In the genomic region with DNA sequence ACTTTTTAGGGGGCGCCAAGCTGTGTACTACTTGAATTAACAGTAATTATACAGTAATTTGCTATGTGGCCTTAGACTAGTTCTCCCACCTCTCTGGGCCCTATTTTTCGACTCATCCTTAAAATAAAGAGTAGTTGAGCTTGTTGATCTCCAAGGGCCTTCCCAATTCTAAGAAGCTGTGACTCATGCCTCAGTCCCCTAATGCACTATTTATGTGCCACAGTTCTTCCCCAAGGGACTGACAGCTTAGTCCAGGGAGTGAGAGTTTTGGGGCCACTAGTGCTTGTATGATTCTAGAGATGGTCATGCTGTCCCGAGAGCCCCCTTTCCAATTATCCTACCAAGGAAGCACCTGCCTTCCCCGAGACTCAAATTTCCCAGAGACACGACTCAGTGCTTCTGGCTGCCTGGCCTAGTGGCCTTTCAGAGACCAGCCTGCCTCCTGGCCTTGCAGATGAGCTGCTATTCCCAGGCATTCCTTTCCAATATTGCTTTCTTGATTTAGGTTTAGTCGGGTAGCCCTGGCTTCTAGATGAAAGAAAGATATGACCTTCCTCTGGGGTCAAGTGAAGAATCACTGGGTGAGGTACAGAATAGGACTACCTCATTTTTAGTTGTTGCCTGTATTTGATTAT, we compare ENCODE assay signal across 35 cellular contexts.
"Had no signal": no experiment of that assay in that cellular context is flagged by ENCODE, and none has a peak within 500 bp of the region (broad histone marks: within the 10 kb centered on the region; RNA-seq: fewer than 3 reads in every experiment).

No MANE protein-coding gene starts in this region.

- H3K36me3 ChIP-seq: WERI-Rb-1 had no signal

- DNase-seq: activated CD4-positive, alpha-beta memory T cell treated with anti-CD3 and anti-CD28 coated beads, Interleukin-2, amount 10 ng/mL, durations not matched to agents 7 days and 5 days; activated CD4-positive, alpha-beta T cell treated with anti-CD3 and anti-CD28 coated beads for 1 hour; activated CD4-positive, alpha-beta T cell treated with anti-CD3 and anti-CD28 coated beads for 48 hours; activated CD4-positive, CD25-positive, alpha-beta regulatory T cell; activated CD8-positive, alpha-beta memory T cell treated with anti-CD3 and anti-CD28 coated beads for 24 hours; activated CD8-positive, alpha-beta memory T cell treated with anti-CD3 and anti-CD28 coated beads, Interleukin-2, amount 10 ng/mL, durations not matched to agents 7 days and 5 days; activated CD8-positive, alpha-beta memory T cell treated with anti-CD3 and anti-CD28 coated beads, Interleukin-2, amount 50 U/mL, for 48 hours; activated effector memory CD4-positive, alpha-beta T cell treated with Interleukin-2 at 50 U/mL for 16 hours; activated naive CD4-positive, alpha-beta T cell treated with anti-CD3 and anti-CD28 coated beads, Interleukin-2, amount 10 ng/mL, durations not matched to agents 7 days and 5 days; activated naive CD8-positive, alpha-beta T cell treated with anti-CD3 and anti-CD28 coated beads, Interleukin-2, amount 50 U/mL, for 24 hours; activated T-cell treated with anti-CD3 and anti-CD28 coated beads, Interleukin-2, amount 50 U/mL, for 48 hours; amniotic stem cell; aorta; brain microvascular endothelial cell; NCI-H1092 treated with DMSO at 0.1 percent for 48 hours; NCI-H1417; NCI-H146; NCI-H187; NCI-H2029 treated with DMSO at 0.1 percent for 48 hours; NCI-H2107; NCI-H2171; NCI-H510A; NCI-H748 treated with DMSO at 0.1 percent for 48 hours; NK-92 treated with Interleukin-12 subunit alpha and Interleukin-12 subunit beta, amount 100 ng/mL, for 24 hours; PC-9; SIG-M5; SW 1271; T-helper 1 cell; T-helper 2 cell; T-helper 9 cell; WERI-Rb-1 had no signal

- H3K27ac ChIP-seq: brain microvascular endothelial cell, KMS-11, PC-9, RWPE1, WERI-Rb-1 had no signal

- H3K4me1 Mint-ChIP-seq: activated CD4-positive, alpha-beta memory T cell treated with anti-CD3 and anti-CD28 coated beads, Interleukin-2, amount 10 ng/mL, durations not matched to agents 7 days and 5 days; activated CD8-positive, alpha-beta memory T cell treated with anti-CD3 and anti-CD28 coated beads, Interleukin-2, amount 10 ng/mL, durations not matched to agents 7 days and 5 days; activated naive CD4-positive, alpha-beta T cell treated with anti-CD3 and anti-CD28 coated beads, Interleukin-2, amount 10 ng/mL, durations not matched to agents 7 days and 5 days; activated naive CD8-positive, alpha-beta T cell treated with anti-CD3 and anti-CD28 coated beads, Interleukin-2, amount 50 U/mL, for 24 hours had no signal

- H3K27me3 ChIP-seq: brain microvascular endothelial cell had no signal

- H3K4me3 Mint-ChIP-seq: activated CD4-positive, alpha-beta memory T cell treated with anti-CD3 and anti-CD28 coated beads, Interleukin-2, amount 10 ng/mL, durations not matched to agents 7 days and 5 days; activated CD8-positive, alpha-beta memory T cell treated with anti-CD3 and anti-CD28 coated beads, Interleukin-2, amount 10 ng/mL, durations not matched to agents 7 days and 5 days; activated naive CD4-positive, alpha-beta T cell treated with anti-CD3 and anti-CD28 coated beads, Interleukin-2, amount 10 ng/mL, durations not matched to agents 7 days and 5 days; activated naive CD8-positive, alpha-beta T cell; activated naive CD8-positive, alpha-beta T cell treated with anti-CD3 and anti-CD28 coated beads, Interleukin-2, amount 50 U/mL, for 24 hours had no signal

- H3K9me3 Mint-ChIP-seq: activated CD4-positive, alpha-beta memory T cell treated with anti-CD3 and anti-CD28 coated beads, Interleukin-2, amount 10 ng/mL, durations not matched to agents 7 days and 5 days; activated naive CD4-positive, alpha-beta T cell treated with anti-CD3 and anti-CD28 coated beads, Interleukin-2, amount 10 ng/mL, durations not matched to agents 7 days and 5 days had no signal

- ATAC-seq: activated CD8-positive, alpha-beta memory T cell treated with anti-CD3 and anti-CD28 coated beads, Interleukin-2, amount 10 ng/mL, durations not matched to agents 7 days and 5 days; activated naive CD8-positive, alpha-beta T cell treated with anti-CD3 and anti-CD28 coated beads, Interleukin-2, amount 50 U/mL, for 24 hours; Right ventricle myocardium inferior had no signal

- H3K4me3 ChIP-seq: PC-9 had no signal

- H3K27ac Mint-ChIP-seq: activated CD4-positive, alpha-beta memory T cell treated with anti-CD3 and anti-CD28 coated beads, Interleukin-2, amount 10 ng/mL, durations not matched to agents 7 days and 5 days; activated CD8-positive, alpha-beta memory T cell treated with anti-CD3 and anti-CD28 coated beads, Interleukin-2, amount 10 ng/mL, durations not matched to agents 7 days and 5 days; activated naive CD4-positive, alpha-beta T cell treated with anti-CD3 and anti-CD28 coated beads, Interleukin-2, amount 10 ng/mL, durations not matched to agents 7 days and 5 days; activated naive CD8-positive, alpha-beta T cell; activated naive CD8-positive, alpha-beta T cell treated with anti-CD3 and anti-CD28 coated beads, Interleukin-2, amount 50 U/mL, for 24 hours had no signal

- H3K36me3 Mint-ChIP-seq: activated CD8-positive, alpha-beta memory T cell treated with anti-CD3 and anti-CD28 coated beads, Interleukin-2, amount 10 ng/mL, durations not matched to agents 7 days and 5 days; activated naive CD4-positive, alpha-beta T cell treated with anti-CD3 and anti-CD28 coated beads, Interleukin-2, amount 10 ng/mL, durations not matched to agents 7 days and 5 days; activated naive CD8-positive, alpha-beta T cell had no signal

- H3K27me3 Mint-ChIP-seq: activated CD4-positive, alpha-beta memory T cell treated with anti-CD3 and anti-CD28 coated beads, Interleukin-2, amount 10 ng/mL, durations not matched to agents 7 days and 5 days; activated CD8-positive, alpha-beta memory T cell treated with anti-CD3 and anti-CD28 coated beads, Interleukin-2, amount 10 ng/mL, durations not matched to agents 7 days and 5 days; activated naive CD4-positive, alpha-beta T cell treated with anti-CD3 and anti-CD28 coated beads, Interleukin-2, amount 10 ng/mL, durations not matched to agents 7 days and 5 days had no signal
